Comparison of ENCODE assay signal across 11 cellular contexts in the genomic region with DNA sequence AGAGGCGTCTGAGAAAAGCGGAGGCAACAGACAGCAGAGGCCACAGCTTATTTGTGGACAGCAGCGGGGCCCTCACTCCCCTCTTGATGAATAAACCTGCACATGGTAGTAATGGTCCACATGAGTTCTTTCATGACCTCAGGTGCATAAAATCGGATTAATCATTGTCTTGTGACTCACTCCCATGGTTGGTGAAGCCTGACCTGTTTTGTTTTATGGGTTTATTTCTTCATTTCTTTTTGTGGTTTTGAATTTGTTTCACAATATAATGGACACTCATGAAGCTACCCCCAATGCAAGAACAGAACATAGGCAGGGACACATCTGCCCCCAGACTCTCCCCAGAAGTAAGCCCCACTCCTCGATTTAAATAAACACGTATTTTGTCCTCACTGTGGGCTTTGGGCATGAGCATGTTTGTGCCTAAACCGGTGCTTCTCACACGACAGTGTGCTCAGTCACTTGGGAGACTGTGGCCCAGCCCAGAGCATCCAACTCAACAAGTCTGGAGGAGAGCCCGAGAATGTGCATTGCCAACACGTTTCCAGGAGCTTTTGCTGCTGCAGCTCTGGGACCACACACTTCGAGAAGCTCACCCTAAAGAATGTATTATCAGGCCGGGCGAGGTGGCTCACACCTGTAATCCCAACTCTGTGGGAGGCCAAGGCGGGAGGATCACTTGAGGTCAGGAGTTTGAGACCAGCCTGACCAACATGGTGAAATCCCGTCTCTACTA.
A peak's percentile ranks its signal among the peaks of the same experiment; 100 is the strongest.
DNase-seq lines count a peak whose midpoint lies in the region; ATAC-seq and TF ChIP-seq lines count a peak whose summit lies in the region.
"Had no signal": no experiment of that assay in that cellular context is flagged by ENCODE, and none has a peak within 500 bp of the region (broad histone marks: within the 10 kb centered on the region; RNA-seq: fewer than 3 reads in every experiment).

No MANE protein-coding gene starts in this region.

- no peak overlapping the region for H3K4me3 Mint-ChIP-seq in chondrocyte (ENCODE audit: unreplicated experiment)
- no peak overlapping the region for H3K4me3 Mint-ChIP-seq in CD4-positive, alpha-beta T cell
- H3K4me3 Mint-ChIP-seq: T-helper 1 cell treated with Interleukin-12 subunit alpha and Interleukin-12 subunit beta and Interleukin-4 antibody, amounts not matched to agents 30 μg/mL and 1 μg/mL, for 36 hours had no signal

- DNase-seq in Right ventricle myocardium superior (peak; percentile 34), cardiac septum (ENCODE audit: low spot score) (no peak), SW480 (ENCODE audit: low spot score) (peak; percentile 93), iris pigment epithelial cell (ENCODE audit: low read depth) (peak; percentile 92), uterus (peak in 1 of 2 donors; percentile 79), chondrocyte (ENCODE audit: low spot score) (no peak)
- no peak for DNase-seq in CD4-positive, alpha-beta T cell
- DNase-seq in stimulated activated CD4-positive, alpha-beta T cell treated with anti-CD3 and anti-CD28 coated beads, Interleukin-2, amount 100 ng/mL, for 48 hours, result no peak

- no peak for ATAC-seq in Right ventricle myocardium superior (ENCODE audit: poor library complexity)
- no peak for ATAC-seq in CD4-positive, alpha-beta T cell (ENCODE audit: poor library complexity)

- H3K27me3 Mint-ChIP-seq in chondrocyte (ENCODE audit: low read depth), result no peaks in the 10 kb centered on the region
- peaks cover 12% of the 10 kb centered on the region for H3K27me3 Mint-ChIP-seq in CD4-positive, alpha-beta T cell

- no peak overlapping the region for H3K27ac Mint-ChIP-seq in chondrocyte (ENCODE audit: unreplicated experiment)
- H3K27ac Mint-ChIP-seq in CD4-positive, alpha-beta T cell, result no peak overlapping the region
- H3K27ac Mint-ChIP-seq: T-helper 1 cell treated with Interleukin-12 subunit alpha and Interleukin-12 subunit beta and Interleukin-4 antibody, amounts not matched to agents 30 μg/mL and 1 μg/mL, for 36 hours had no signal

- no peaks in the 10 kb centered on the region for H3K27me3 ChIP-seq in uterus
- no peaks in the 10 kb centered on the region for H3K27me3 ChIP-seq in CD4-positive, alpha-beta T cell (ENCODE audit: control insufficient read depth, insufficient read depth, low read length)

- no peak for TF ChIP-seq POLR2A in uterus (IDR thresholded peaks at IDR 0.05)

- peak overlapping the region; percentile 92 for H3K27ac ChIP-seq in uterus
- H3K27ac ChIP-seq in CD4-positive, alpha-beta T cell (ENCODE audit: low read depth, low read length), result no peak overlapping the region
- H3K27ac ChIP-seq: C4-2B, HL-60 had no signal

- H3K9me3 Mint-ChIP-seq in chondrocyte (ENCODE audit: low read depth), result peaks cover under 1% of the 10 kb centered on the region
- no peaks in the 10 kb centered on the region for H3K9me3 Mint-ChIP-seq in CD4-positive, alpha-beta T cell

- peaks cover 11 to 13% of the 10 kb centered on the region in 2 donors for H3K4me1 ChIP-seq in uterus

- intact Hi-C loops in Right ventricle myocardium superior (cut with DNase I) (no loop called here), cardiac septum (cut with DNase I) (loop anchor here (5.0 kb wide), 4 partner anchors 50 to 380 kb away; a partner anchor contains a TSS), uterus (cut with DNase I; ENCODE audit: low total_unique reads) (no loop called here)
- intact Hi-C loops in CD4-positive, alpha-beta T cell (cut with DNase I, micrococcal nuclease), result no loop called here

- H3K4me3 ChIP-seq in uterus, result no peak overlapping the region

- POLR2A ChIA-PET in CD4-positive, alpha-beta T cell (lab: Charles Lee), result no interaction called here

- TF ChIP-seq CTCF in uterus (IDR thresholded peaks at IDR 0.05) (no peak), chondrocyte (IDR thresholded peaks at IDR 0.05) (no peak)
- TF ChIP-seq CTCF in CD4-positive, alpha-beta T cell (IDR thresholded peaks at IDR 0.05), result no peak

- no peaks in the 10 kb centered on the region for H3K36me3 ChIP-seq in uterus

- no peaks in the 10 kb centered on the region for H3K9me3 ChIP-seq in uterus
- H3K9me3 ChIP-seq in CD4-positive, alpha-beta T cell (ENCODE audit: control insufficient read depth, low read length), result no peaks in the 10 kb centered on the region

- CTCF ChIA-PET in CD4-positive, alpha-beta T cell (lab: Charles Lee), result no interaction called here

- no peaks in the 10 kb centered on the region for H3K36me3 Mint-ChIP-seq in chondrocyte (ENCODE audit: low read depth)
- no peaks in the 10 kb centered on the region for H3K36me3 Mint-ChIP-seq in CD4-positive, alpha-beta T cell (ENCODE audit: low read depth)

- peaks cover 31% of the 10 kb centered on the region for H3K4me1 Mint-ChIP-seq in chondrocyte (ENCODE audit: low read depth)
- peaks cover 12% of the 10 kb centered on the region for H3K4me1 Mint-ChIP-seq in CD4-positive, alpha-beta T cell (ENCODE audit: low read depth)

Comparison
In these comparisons a context has a peak if more than half of its experiments do, and no peak if none do; other contexts are left out.
1. DNase-seq: peak in Right ventricle myocardium superior (single experiment), SW480 (single experiment) and iris pigment epithelial cell (single experiment); none in cardiac septum (single experiment), chondrocyte (single experiment), CD4-positive, alpha-beta T cell (0 of 10) and stimulated activated CD4-positive, alpha-beta T cell treated with anti-CD3 and anti-CD28 coated beads, Interleukin-2, amount 100 ng/mL, for 48 hours (0 of 2).